ENCODE assay signal across 8 cellular contexts in the genomic region with DNA sequence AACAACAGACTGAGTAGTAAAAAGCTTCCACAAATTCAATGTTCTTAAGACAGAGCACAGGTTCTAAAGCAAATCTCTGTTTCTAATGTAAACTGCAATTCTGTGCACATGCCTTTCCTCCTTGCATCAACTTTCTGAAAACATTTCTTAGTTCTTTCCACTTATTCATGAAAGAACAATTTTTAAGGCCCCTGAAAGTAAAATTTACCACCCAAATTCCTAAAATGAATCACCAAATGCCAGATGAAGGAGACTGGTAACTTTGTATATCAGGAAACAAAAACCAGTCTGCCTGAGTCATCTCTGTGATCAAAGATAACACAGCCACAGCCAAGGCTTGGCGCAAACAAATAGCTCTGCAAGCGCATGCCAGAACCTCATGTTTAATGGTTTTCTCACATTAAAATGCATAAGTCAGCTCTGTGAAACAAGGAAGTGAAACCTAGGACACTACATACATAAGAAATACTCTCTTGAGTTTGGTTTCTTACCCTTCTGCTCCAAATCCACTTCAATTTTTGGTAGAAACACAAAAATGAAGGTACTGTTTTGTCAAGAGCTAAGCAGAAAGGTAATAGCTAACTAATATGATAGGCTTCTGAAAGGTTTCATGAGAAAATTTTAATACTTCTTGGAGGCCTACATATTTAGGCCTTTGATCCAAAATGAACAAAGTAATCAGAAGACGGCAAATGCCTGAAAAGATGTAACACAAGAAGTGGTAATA.
DNase-seq lines count a peak whose midpoint lies in the region; ATAC-seq lines count a peak whose summit lies in the region.

No MANE protein-coding gene starts in this region.

- in situ Hi-C loops in SK-MEL-5 (cut with HindIII; ENCODE audit: low pct_unique_long_range_greater_than_20kb, low sequenced_read_pairs): no loop called here

- intact Hi-C loops in left cardiac atrium (cut with DNase I): no loop called here

- H3K36me3 ChIP-seq in skeletal muscle satellite cell (ENCODE audit: insufficient read depth, low read length): no peaks in the 10 kb centered on the region

- H3K4me2 ChIP-seq in skeletal muscle satellite cell (ENCODE audit: low read length): peak overlapping the region; percentile 20

- H3K27me3 ChIP-seq in skeletal muscle satellite cell (ENCODE audit: control insufficient read depth, insufficient read depth, low read length): no peaks in the 10 kb centered on the region

- peak; percentile 89 for ATAC-seq in HG03439 (IDR thresholded peaks at IDR 0.05; ENCODE audit: unreplicated experiment)
- ATAC-seq in left cardiac atrium: peak; percentile 80 to 91

- H3K9me3 ChIP-seq in skeletal muscle satellite cell (replicated peaks; ENCODE audit: low read length): no peaks in the 10 kb centered on the region

- H3K9ac ChIP-seq in skeletal muscle satellite cell (ENCODE audit: low read depth, low read length): peak overlapping the region; percentile 60

- H3K4me1 ChIP-seq in skeletal muscle satellite cell (ENCODE audit: control insufficient read depth, insufficient read depth, low read length): peaks cover 33% of the 10 kb centered on the region

- no peak overlapping the region for H3K4me3 ChIP-seq in skeletal muscle satellite cell (ENCODE audit: low read length)

- DNase-seq in AG08396 (ENCODE audit: low spot score) (peak; percentile 86), GM19238 (ENCODE audit: insufficient read length, low spot score) (peak; percentile 45), SK-MEL-5 (ENCODE audit: low read depth, low spot score) (peak; percentile 67), left cardiac atrium (peak; percentile 56), NCI-H1092 treated with DMSO at 0.1 percent for 48 hours (lab: John Stamatoyannopoulos, UW) (no peak)
- DNase-seq in activated naive CD4-positive, alpha-beta T cell treated with anti-CD3 and anti-CD28 coated beads, Interleukin-2, amount 50 U/mL, for 16 hours: peak; percentile 70
